ENCODE assay signal across 1 cellular context in the genomic region with DNA sequence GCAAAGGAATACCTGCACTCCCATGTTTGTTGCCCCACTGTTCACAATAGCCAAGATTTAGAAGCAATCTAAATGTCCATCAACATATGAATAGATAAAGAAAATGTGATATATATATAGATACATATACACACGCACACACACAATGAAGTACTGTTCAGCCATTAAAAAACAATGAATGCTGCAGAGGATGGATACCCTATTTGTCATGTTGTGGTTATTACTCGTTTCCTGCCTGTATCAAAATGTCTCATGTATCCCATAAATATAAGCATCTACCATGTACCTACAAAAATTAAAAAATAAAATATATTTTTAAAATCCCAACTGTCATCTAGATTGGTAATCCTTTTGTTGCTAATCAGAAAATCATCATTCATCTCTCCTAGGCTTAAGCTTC.
TF ChIP-seq lines count a peak whose summit lies in the region.

No MANE protein-coding gene starts in this region.

TF ChIP-seq in SK-N-SH treated with all-trans-retinoic acid at 6 μM for 48 hours, 23 proteins besides CTCF, POLR2A, EP300 and RAD21 (continued from another document):
- TF ChIP-seq CSRNP3 (CRISPR knock-in tag; IDR thresholded peaks at IDR 0.05) (no peak), SNAI2 (CRISPR knock-in tag; IDR thresholded peaks at IDR 0.05) (no peak), CSDC2 (CRISPR knock-in tag; IDR thresholded peaks at IDR 0.05) (no peak), ZFP30 (CRISPR knock-in tag; IDR thresholded peaks at IDR 0.05) (no peak), ZFP3 (CRISPR knock-in tag; IDR thresholded peaks at IDR 0.05) (no peak)
